8 cellular contexts compared by ENCODE assay signal in genomic region chr19:34662919-34663318, GRCh38. TPM values are rescaled to one million over a fixed set of nuclear protein-coding genes. Genes with fewer than 3 reads are reported as not detected.
A peak's percentile ranks its signal among the peaks of the same experiment; 100 is the strongest.
DNase-seq lines count a peak whose midpoint lies in the region; ATAC-seq, FAIRE-seq and TF ChIP-seq lines count a peak whose summit lies in the region.

No MANE protein-coding gene starts in this region.

- no peaks in the 10 kb centered on the region for H3K27me3 Mint-ChIP-seq in activated CD4-positive, alpha-beta T cell treated with anti-CD3 and anti-CD28 coated beads, Interleukin-2, amount 10 ng/mL, durations not matched to agents 24 days and 14 days

- H3K4me3 ChIP-seq in heart right ventricle (no peak overlapping the region), kidney (ENCODE audit: low read length in 2 of 2) (no peak overlapping the region), ascending aorta (no peak overlapping the region), testis (no peak overlapping the region)

- H3K9ac ChIP-seq in kidney (ENCODE audit: low read length in 2 of 2) = no peak overlapping the region

- H3K9me3 Mint-ChIP-seq in activated CD4-positive, alpha-beta T cell treated with anti-CD3 and anti-CD28 coated beads, Interleukin-2, amount 10 ng/mL, durations not matched to agents 24 days and 14 days = peaks cover 9% of the 10 kb centered on the region

- no peaks in the 10 kb centered on the region for H3K36me3 ChIP-seq in heart right ventricle
- no peaks in the 10 kb centered on the region for H3K36me3 ChIP-seq in kidney (ENCODE audit: control insufficient read depth in 1 of 2, insufficient read depth in 2 of 2, low read length in 2 of 2)
- H3K36me3 ChIP-seq in ascending aorta = no peaks in the 10 kb centered on the region
- no peaks in the 10 kb centered on the region for H3K36me3 ChIP-seq in testis (ENCODE audit: low read depth, missing control alignments)

- TF ChIP-seq CTCF in heart right ventricle (IDR thresholded peaks at IDR 0.05) (peak in 7 of 9 donors; percentile 33 to 48 (median 40)), kidney (IDR thresholded peaks at IDR 0.05; ENCODE audit: borderline replicate concordance, extremely low read depth, insufficient read depth) (peak; percentile 26), ascending aorta (IDR thresholded peaks at IDR 0.05) (no peak), testis (IDR thresholded peaks at IDR 0.05) (peak in 1 of 3 experiments; percentile 31)

- H3K9me3 ChIP-seq in heart right ventricle = no peaks in the 10 kb centered on the region
- H3K9me3 ChIP-seq in kidney (ENCODE audit: control insufficient read depth in 1 of 2, low read length in 2 of 2) = no peaks in the 10 kb centered on the region
- no peaks in the 10 kb centered on the region for H3K9me3 ChIP-seq in ascending aorta
- H3K9me3 ChIP-seq in testis = no peaks in the 10 kb centered on the region

- 40 to 43% methylated on average over 5 of the region's 5 CpGs for WGBS in heart right ventricle, 2 donors
- 56 to 61% methylated on average over 5 of the region's 5 CpGs for WGBS in testis, 2 donors

- H3K27me3 ChIP-seq in heart right ventricle = no peaks in the 10 kb centered on the region
- no peaks in the 10 kb centered on the region for H3K27me3 ChIP-seq in ascending aorta
- no peaks in the 10 kb centered on the region for H3K27me3 ChIP-seq in testis

- FAIRE-seq in kidney (lab: Jason Lieb, UNC) = no peak

- peak in 1 of 8 donors; percentile 48 for ATAC-seq in heart right ventricle
- no peak for ATAC-seq in Right ventricle myocardium inferior

- H3K36me3 Mint-ChIP-seq in activated CD4-positive, alpha-beta T cell treated with anti-CD3 and anti-CD28 coated beads, Interleukin-2, amount 10 ng/mL, durations not matched to agents 24 days and 14 days (ENCODE audit: low read depth) = no peaks in the 10 kb centered on the region

- no peak for TF ChIP-seq POLR2A in testis (IDR thresholded peaks at IDR 0.05)

- H3K4me1 Mint-ChIP-seq in activated CD4-positive, alpha-beta T cell treated with anti-CD3 and anti-CD28 coated beads, Interleukin-2, amount 10 ng/mL, durations not matched to agents 24 days and 14 days = peaks cover 18% of the 10 kb centered on the region

- H3K27ac ChIP-seq in heart right ventricle (no peak overlapping the region), kidney (ENCODE audit: low read depth in 2 of 2, low read length in 2 of 2) (no peak overlapping the region), ascending aorta (no peak overlapping the region), testis (no peak overlapping the region)

- H3K4me3 Mint-ChIP-seq in activated CD4-positive, alpha-beta T cell treated with anti-CD3 and anti-CD28 coated beads, Interleukin-2, amount 10 ng/mL, durations not matched to agents 24 days and 14 days = no peak overlapping the region

- H3K4me1 ChIP-seq in heart right ventricle (peaks cover 0 to 22% (median 0%) of the 10 kb centered on the region in 9 donors), kidney (ENCODE audit: control insufficient read depth in 1 of 2, insufficient read depth in 1 of 2, low read depth in 1 of 2, low read length in 2 of 2) (peaks cover 0 to 2% of the 10 kb centered on the region in 2 donors), ascending aorta (no peaks in the 10 kb centered on the region), testis (peaks cover 6% of the 10 kb centered on the region)

- no peak overlapping the region for H3K27ac Mint-ChIP-seq in activated CD4-positive, alpha-beta T cell treated with anti-CD3 and anti-CD28 coated beads, Interleukin-2, amount 10 ng/mL, durations not matched to agents 24 days and 14 days

- intact Hi-C loops in heart right ventricle (cut with DNase I) = no loop called here
- intact Hi-C loops in Right ventricle myocardium inferior (cut with DNase I) = no loop called here
- intact Hi-C loops in activated CD4-positive, alpha-beta T cell treated with anti-CD3 and anti-CD28 coated beads, Interleukin-2, amount 10 ng/mL, durations not matched to agents 24 days and 14 days (cut with micrococcal nuclease) = no loop called here
- intact Hi-C loops in kidney (cut with DNase I) = no loop called here
- intact Hi-C loops in ascending aorta (cut with DNase I) = no loop called here
- intact Hi-C loops in testis (cut with DNase I; ENCODE audit: low total_unique reads) = no loop called here

- DNase-seq in heart right ventricle (no peak), Right ventricle myocardium inferior (ENCODE audit: missing footprints) (no peak), NCI-H1930 (lab: John Stamatoyannopoulos, UW) (peak; percentile 36 to 43), kidney (no peak), C1 segment of cervical spinal cord (lab: John Stamatoyannopoulos, UW) (no peak), ascending aorta (ENCODE audit: low spot score in 2 of 2) (no peak), testis (no peak)
- DNase-seq in activated CD4-positive, alpha-beta T cell treated with anti-CD3 and anti-CD28 coated beads, Interleukin-2, amount 10 ng/mL, durations not matched to agents 24 days and 14 days = peak; percentile 81

RNA-seq across cellular contexts. Expression of gene SCGB2B2, which starts 14.0 kb away (rescaled TPM):
- under 1 TPM; 0.12 to 0.94 (median 0.71) TPM for total RNA-seq in heart right ventricle
- under 1 TPM; 0.06 to 0.66 TPM for polyA plus RNA-seq in heart right ventricle
- 0.19 TPM for total RNA-seq in Right ventricle myocardium inferior
- 0.24 and 0.40 TPM in 2 replicates for total RNA-seq in activated CD4-positive, alpha-beta T cell treated with anti-CD3 and anti-CD28 coated beads, Interleukin-2, amount 10 ng/mL, durations not matched to agents 24 days and 14 days
- total RNA-seq in kidney = 1.1 TPM
- polyA plus RNA-seq in kidney (ENCODE audit: insufficient read depth, low read depth, low replicate concordance) = 0.73 TPM
- total RNA-seq in ascending aorta = not detected
- 1 to 10 TPM; 3.3 to 4.4 TPM for total RNA-seq in testis
- 1.5 TPM for polyA plus RNA-seq in testis (ENCODE audit: insufficient read depth, low read depth, low replicate concordance)

RNA-seq across cellular contexts. Expression of gene ZNF302, which starts 14.6 kb away (rescaled TPM):
- 10 to 100 TPM; 29.1 to 42.5 (median 32.6) TPM for total RNA-seq in heart right ventricle
- polyA plus RNA-seq in heart right ventricle = 10 to 100 TPM; 20.4 to 41.1 TPM
- 37.9 TPM for total RNA-seq in Right ventricle myocardium inferior
- 14.4 and 15.2 TPM in 2 replicates for total RNA-seq in activated CD4-positive, alpha-beta T cell treated with anti-CD3 and anti-CD28 coated beads, Interleukin-2, amount 10 ng/mL, durations not matched to agents 24 days and 14 days
- 36.4 TPM for total RNA-seq in kidney
- polyA plus RNA-seq in kidney (ENCODE audit: insufficient read depth, low read depth, low replicate concordance) = 25.5 TPM
- 42.0 TPM for total RNA-seq in ascending aorta
- 10 to 100 TPM; 36.7 to 50.8 TPM for total RNA-seq in testis
- 24.1 TPM for polyA plus RNA-seq in testis (ENCODE audit: insufficient read depth, low read depth, low replicate concordance)

Comparison
In these comparisons a context has a peak if more than half of its experiments do, and no peak if none do; other contexts are left out.
1. DNase-seq: peak in NCI-H1930 (2 of 2) and activated CD4-positive, alpha-beta T cell treated with anti-CD3 and anti-CD28 coated beads, Interleukin-2, amount 10 ng/mL, durations not matched to agents 24 days and 14 days (single experiment); none in heart right ventricle (0 of 2), Right ventricle myocardium inferior (single experiment), kidney (single experiment), C1 segment of cervical spinal cord (0 of 14), ascending aorta (0 of 2) and testis (single experiment).
2. CTCF ChIP-seq: peak in heart right ventricle (7 of 9) and kidney (single experiment); none in ascending aorta (0 of 3).